8 cellular contexts compared by ENCODE assay signal in the genomic region with DNA sequence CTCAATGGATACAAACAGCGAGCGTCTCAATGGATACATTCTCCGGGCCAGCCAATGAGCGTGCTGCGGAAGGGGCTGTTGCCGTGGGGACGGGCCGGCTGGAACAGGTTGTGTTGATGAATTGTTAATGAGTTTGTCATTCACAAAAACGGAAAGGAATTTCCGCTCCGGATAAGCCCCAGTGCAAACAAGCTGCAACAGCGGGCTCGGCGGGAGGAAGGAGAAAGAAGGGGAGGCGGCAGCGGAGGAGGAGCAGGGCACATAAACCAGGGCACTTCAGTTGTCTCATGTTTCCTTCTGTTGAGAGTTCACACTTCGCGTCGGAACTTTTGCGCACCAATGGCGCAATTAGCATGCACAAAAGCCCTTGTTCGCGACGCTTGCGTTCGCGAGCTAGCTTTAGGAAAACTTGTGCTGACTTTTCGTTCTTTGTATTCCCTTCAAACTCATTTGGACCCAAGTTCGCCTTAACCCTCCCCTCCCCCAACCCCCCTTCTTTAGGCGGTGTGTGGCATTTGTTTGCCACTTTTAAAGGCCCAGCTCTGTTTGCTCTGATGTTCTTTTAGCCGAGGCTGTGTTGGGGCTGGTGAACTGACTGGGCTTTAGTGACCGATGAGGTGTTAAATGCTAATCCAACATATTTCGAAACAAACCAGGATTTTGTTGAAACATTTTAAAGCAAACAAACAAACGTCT.
A peak's percentile ranks its signal among the peaks of the same experiment; 100 is the strongest.
DNase-seq lines count a peak whose midpoint lies in the region; ATAC-seq and TF ChIP-seq lines count a peak whose summit lies in the region.

DUSP6 (minus strand) TSS at position 10 of the 696 bp plus-strand sequence. CDS start 462 bp downstream, outside the sequence.

- TF ChIP-seq CTCF in GM12864 (IDR thresholded peaks at IDR 0.05; ENCODE audit: low read depth, low read length, missing control alignments) = no peak

- peak; percentile 43 for ATAC-seq in HG03135 (IDR thresholded peaks at IDR 0.05; ENCODE audit: unreplicated experiment)

- DNase-seq in GM12864 (ENCODE audit: low read depth) = no peak
- peak; percentile 97 to 98 for DNase-seq in NCI-H446 (lab: John Stamatoyannopoulos, UW)
- DNase-seq in activated CD4-positive, CD25-positive, alpha-beta regulatory T cell treated with anti-CD3 and anti-CD28 coated beads, Interleukin-2, amount 50 U/mL, for 72 hours = peak; percentile 75
- DNase-seq in central memory CD4-positive, alpha-beta T cell = peak; percentile 88
- DNase-seq in iPS-NIHi7 (ENCODE audit: extremely low spot score) = peak; percentile 90
- no peak for DNase-seq in NAMALWA (ENCODE audit: low spot score)

- peak within 1 kb of the TSS; percentile 57 for H3K4me3 ChIP-seq in GM12864 (ENCODE audit: low read depth, low read length)
- H3K4me3 ChIP-seq in skin epidermis = peak within 1 kb of the TSS; percentile 65 to 87 (median 77)

- peak within 1 kb of the TSS; percentile 87 to 100 (median 97) for H3K27ac ChIP-seq in skin epidermis

Comparison
In these comparisons a context has a peak if more than half of its experiments do, and no peak if none do; other contexts are left out.
1. DNase-seq: peak in NCI-H446 (2 of 2), activated CD4-positive, CD25-positive, alpha-beta regulatory T cell treated with anti-CD3 and anti-CD28 coated beads, Interleukin-2, amount 50 U/mL, for 72 hours (single experiment), central memory CD4-positive, alpha-beta T cell (single experiment) and iPS-NIHi7 (single experiment); none in GM12864 (single experiment) and NAMALWA (single experiment).